In genomic region chr4:666436-666810, GRCh38 we compare ENCODE assay signal across 1 cellular context.
TF ChIP-seq lines count a peak whose summit lies in the region.

No MANE protein-coding gene starts in this region.

TF ChIP-seq in HepG2, 621 proteins besides CTCF, POLR2A, EP300 and RAD21:
- TF ChIP-seq FOXC1 (CRISPR knock-in tag; IDR thresholded peaks at IDR 0.05; ENCODE audit: borderline replicate concordance) (no peak), NFIC (IDR thresholded peaks at IDR 0.05; ENCODE audit: low read length) (no peak), SMAD9 (CRISPR knock-in tag; IDR thresholded peaks at IDR 0.05) (no peak), RFX3 (CRISPR knock-in tag; IDR thresholded peaks at IDR 0.05) (no peak), TCF7L2 (IDR thresholded peaks at IDR 0.05; ENCODE audit: low read depth, low read length) (no peak), GTF3A (CRISPR knock-in tag; conservative IDR thresholded peaks at IDR 0.05) (no peak), RBFOX2 (IDR thresholded peaks at IDR 0.05; ENCODE audit: low read depth, low read length) (no peak), ZNF333 (CRISPR knock-in tag; IDR thresholded peaks at IDR 0.05; ENCODE audit: borderline replicate concordance) (no peak), BRCA1 (CRISPR knock-in tag; IDR thresholded peaks at IDR 0.05) (no peak), SNAPC2 (CRISPR knock-in tag; IDR thresholded peaks at IDR 0.05) (no peak)
